Comparison of ENCODE assay signal across 1 cellular context in genomic region chr5:169788168-169788567, GRCh38.
TF ChIP-seq lines count a peak whose summit lies in the region.

No MANE protein-coding gene starts in this region.

TF ChIP-seq in WTC11, 78 proteins besides CTCF, POLR2A, EP300 and RAD21 (continued from another document):
- TF ChIP-seq ERG (CRISPR knock-in tag; IDR thresholded peaks at IDR 0.05): no peak
- no peak for TF ChIP-seq AR (CRISPR knock-in tag; IDR thresholded peaks at IDR 0.05)
- TF ChIP-seq OVOL2 (CRISPR knock-in tag; IDR thresholded peaks at IDR 0.05; ENCODE audit: borderline replicate concordance): no peak
